ENCODE assay signal across 1 cellular context in genomic region chr18:1270081-1270480, GRCh38.
A peak's percentile ranks its signal among the peaks of the same experiment; 100 is the strongest.
TF ChIP-seq lines count a peak whose summit lies in the region.

No MANE protein-coding gene starts in this region.

TF ChIP-seq in HepG2, 621 proteins besides CTCF, POLR2A, EP300 and RAD21 (continued from another document):
- peak; percentile 71 for TF ChIP-seq ARID5B (CRISPR knock-in tag; IDR thresholded peaks at IDR 0.05)
- 0 out of 2 replicates have a peak, but pooled peaks have one; percentile 45 for TF ChIP-seq ZNF3 (CRISPR knock-in tag; IDR thresholded peaks at IDR 0.05)
- TF ChIP-seq MIXL1 (CRISPR knock-in tag; IDR thresholded peaks at IDR 0.05): peak; percentile 58
- peak; percentile 32 for TF ChIP-seq TBL1XR1 (IDR thresholded peaks at IDR 0.05; ENCODE audit: borderline replicate concordance, low read length, partially characterized antibody)
- TF ChIP-seq RARA (CRISPR knock-in tag; IDR thresholded peaks at IDR 0.05): peak; percentile 61
- TF ChIP-seq MLX (CRISPR knock-in tag; IDR thresholded peaks at IDR 0.05): 0 out of 2 replicates have a peak, but pooled peaks have one; percentile 18
- no peak for TF ChIP-seq MTA3 (CRISPR knock-in tag; IDR thresholded peaks at IDR 0.05)
- peak; percentile 55; the same call in 1 of the 2 replicates for TF ChIP-seq FOSL1 (CRISPR knock-in tag; IDR thresholded peaks at IDR 0.05; ENCODE audit: borderline replicate concordance)
- TF ChIP-seq GATAD1 (CRISPR knock-in tag; IDR thresholded peaks at IDR 0.05): no peak
- TF ChIP-seq CREB1 (IDR thresholded peaks at IDR 0.05): 0 out of 2 replicates have a peak, but pooled peaks have one; percentile 32
- TF ChIP-seq CREB1 (CRISPR knock-in tag; IDR thresholded peaks at IDR 0.05): no peak
- 0 out of 2 replicates have a peak, but pooled peaks have one; percentile 23 for TF ChIP-seq ZBTB21 (CRISPR knock-in tag; IDR thresholded peaks at IDR 0.05)
- 0 out of 2 replicates have a peak, but pooled peaks have one; percentile 18 for TF ChIP-seq BCL6 (CRISPR knock-in tag; IDR thresholded peaks at IDR 0.05)
- 0 out of 4 replicates have a peak, but pooled peaks of 1 of the 2 experiments have one; percentile 11 for TF ChIP-seq ATF4 (CRISPR knock-in tag; IDR thresholded peaks at IDR 0.05)
- peak; percentile 77 for TF ChIP-seq FOSL2 (CRISPR knock-in tag; IDR thresholded peaks at IDR 0.05)
- TF ChIP-seq TFE3 (CRISPR knock-in tag; IDR thresholded peaks at IDR 0.05): 0 out of 2 replicates have a peak, but pooled peaks have one; percentile 24
- TF ChIP-seq FOXP1 (IDR thresholded peaks at IDR 0.05): no peak
- TF ChIP-seq FOXP1 (CRISPR knock-in tag; IDR thresholded peaks at IDR 0.05): peak; percentile 39; the same call in 1 of the 2 replicates
- peak; percentile 91 for TF ChIP-seq PPARG (CRISPR knock-in tag; conservative IDR thresholded peaks at IDR 0.05)
- 0 out of 2 replicates have a peak, but pooled peaks have one; percentile 39 for TF ChIP-seq ATF3 (CRISPR knock-in tag; IDR thresholded peaks at IDR 0.05)
- no peak for TF ChIP-seq ZNF350 (CRISPR knock-in tag; IDR thresholded peaks at IDR 0.05; ENCODE audit: borderline replicate concordance, low read depth)
- peak; percentile 26; the same call in 1 of the 2 replicates for TF ChIP-seq HOMEZ (CRISPR knock-in tag; IDR thresholded peaks at IDR 0.05; ENCODE audit: low read depth)
- TF ChIP-seq BCLAF1 (IDR thresholded peaks at IDR 0.05): no peak
- TF ChIP-seq FOXA1 (IDR thresholded peaks at IDR 0.05): peak; percentile 85
- TF ChIP-seq FOXA1 (CRISPR knock-in tag; IDR thresholded peaks at IDR 0.05): peak; percentile 53
- TF ChIP-seq KDM2A (CRISPR knock-in tag; IDR thresholded peaks at IDR 0.05; ENCODE audit: borderline replicate concordance, low read depth): no peak
- TF ChIP-seq ZNF230 (CRISPR knock-in tag; IDR thresholded peaks at IDR 0.05): no peak
- peak; percentile 45; the same call in 1 of the 2 replicates for TF ChIP-seq AHDC1 (CRISPR knock-in tag; IDR thresholded peaks at IDR 0.05; ENCODE audit: borderline replicate concordance)
- TF ChIP-seq RXRB (CRISPR knock-in tag; IDR thresholded peaks at IDR 0.05; ENCODE audit: borderline replicate concordance): peak; percentile 64; the same call in 1 of the 2 replicates
